ENCODE assay signal across 31 cellular contexts in genomic region chr15:66595332-66595731, GRCh38. TPM values are rescaled to one million over a fixed set of nuclear protein-coding genes. Genes with fewer than 3 reads are reported as not detected.
"Had no signal": no experiment of that assay in that cellular context is flagged by ENCODE, and none has a peak within 500 bp of the region (broad histone marks: within the 10 kb centered on the region; RNA-seq: fewer than 3 reads in every experiment).

No MANE protein-coding gene starts in this region.

- H3K9me3 ChIP-seq: ascending aorta had no signal

- H3K27ac ChIP-seq: ascending aorta, cardiac muscle cell, VCaP had no signal

- ATAC-seq: activated CD8-positive, alpha-beta T cell treated with anti-CD3 and anti-CD28 coated beads for 36 hours; activated naive CD4-positive, alpha-beta T cell treated with anti-CD3 and anti-CD28 coated beads, Interleukin-2, amount 50 U/mL, for 72 hours; activated T-cell treated with anti-CD3 and anti-CD28 coated beads, Interleukin-2, amount 50 U/mL, for 4 hours; activated T-cell treated with anti-CD3 and anti-CD28 coated beads, Interleukin-2, amount 50 U/mL, for 72 hours; activated T-helper 17 cell treated with anti-CD3 and anti-CD28 coated beads, Interleukin-2, amount 50 U/mL, for 72 hours had no signal

- H3K4me3 ChIP-seq: ascending aorta, cardiac muscle cell had no signal

- DNase-seq: activated B cell treated with CpG ODN at 0.5 μM for 24 hours; activated CD4-positive, alpha-beta memory T cell treated with anti-CD3 and anti-CD28 coated beads for 36 hours; activated CD4-positive, alpha-beta T cell treated with anti-CD3 and anti-CD28 coated beads for 4 hours; activated CD4-positive, alpha-beta T cell treated with anti-CD3 and anti-CD28 coated beads, Interleukin-2, amount 10 ng/mL, durations not matched to agents 24 days and 14 days; activated CD4-positive, alpha-beta T cell treated with anti-CD3 and anti-CD28 coated beads, Interleukin-2, amount 50 U/mL, for 1 hour; activated CD4-positive, alpha-beta T cell treated with anti-CD3 and anti-CD28 coated beads, Interleukin-2, amount 50 U/mL, for 4 hours; activated CD4-positive, CD25-positive, alpha-beta regulatory T cell treated with anti-CD3 and anti-CD28 coated beads, Interleukin-2, amount 50 U/mL, for 72 hours; activated CD8-positive, alpha-beta memory T cell treated with anti-CD3 and anti-CD28 coated beads, Interleukin-2, amount 50 U/mL, for 4 hours; activated CD8-positive, alpha-beta T cell treated with anti-CD3 and anti-CD28 coated beads for 36 hours; activated effector memory CD4-positive, alpha-beta T cell treated with anti-CD3 and anti-CD28 coated beads, Interleukin-2, amount 50 U/mL, for 16 hours; activated gamma-delta T cell treated with Interleukin-2 at 50 U/mL for 16 hours; activated naive CD4-positive, alpha-beta T cell; activated naive CD4-positive, alpha-beta T cell treated with anti-CD3 and anti-CD28 coated beads for 36 hours; activated naive CD4-positive, alpha-beta T cell treated with anti-CD3 and anti-CD28 coated beads, Interleukin-2, amount 50 U/mL, for 16 hours; activated naive CD8-positive, alpha-beta T cell treated with anti-CD3 and anti-CD28 coated beads for 36 hours; activated T-cell treated with anti-CD3 and anti-CD28 coated beads for 4 hours; activated T-cell treated with anti-CD3 and anti-CD28 coated beads, Interleukin-2, amount 50 U/mL, for 1 hour; activated T-cell treated with anti-CD3 and anti-CD28 coated beads, Interleukin-2, amount 50 U/mL, for 4 hours; activated T-cell treated with anti-CD3 and anti-CD28 coated beads, Interleukin-2, amount 50 U/mL, for 72 hours; amygdala; anterior cingulate cortex; caudate nucleus; T-helper 2 cell; T-helper 9 cell had no signal

- H3K4me1 ChIP-seq: ascending aorta had no signal

- H3K36me3 ChIP-seq: ascending aorta, cardiac muscle cell had no signal

- H3K27me3 ChIP-seq: ascending aorta, cardiac muscle cell had no signal

RNA-seq across cellular contexts. Expression of gene LCTL, which starts 29.5 kb away (rescaled TPM):
- total RNA-seq: activated B cell treated with CpG ODN at 0.5 μM for 24 hours; activated CD4-positive, alpha-beta memory T cell treated with anti-CD3 and anti-CD28 coated beads for 36 hours; activated CD4-positive, alpha-beta T cell treated with anti-CD3 and anti-CD28 coated beads, Interleukin-2, amount 10 ng/mL, durations not matched to agents 24 days and 14 days; activated CD8-positive, alpha-beta memory T cell treated with anti-CD3 and anti-CD28 coated beads for 36 hours; activated CD8-positive, alpha-beta T cell treated with anti-CD3 and anti-CD28 coated beads for 36 hours; activated naive CD4-positive, alpha-beta T cell treated with anti-CD3 and anti-CD28 coated beads for 36 hours; activated naive CD4-positive, alpha-beta T cell treated with anti-CD3 and anti-CD28 coated beads, Interleukin-2, amount 50 U/mL, for 72 hours; activated naive CD8-positive, alpha-beta T cell treated with anti-CD3 and anti-CD28 coated beads for 36 hours; activated T-cell treated with anti-CD3 and anti-CD28 coated beads, Interleukin-2, amount 50 U/mL, for 4 hours; activated T-cell treated with anti-CD3 and anti-CD28 coated beads, Interleukin-2, amount 50 U/mL, for 72 hours; activated T-helper 1 cell treated with anti-CD3 and anti-CD28 coated beads, Interleukin-12 subunit alpha, Interleukin-12 subunit beta, Interleukin-2, Interleukin-4 antibody, amounts not matched to agents 30 ng/mL and 10 ng/mL and 1 ng/mL, durations not matched to agents 14 hours and 24 hours and 36 hours; activated T-helper 17 cell treated with anti-CD3 and anti-CD28 coated beads, Interleukin-2, amount 50 U/mL, for 72 hours; ascending aorta had no signal
